In genomic region chr1:181106479-181106878, GRCh38 we compare ENCODE assay signal across 1 cellular context.
TF ChIP-seq lines count a peak whose summit lies in the region.

No MANE protein-coding gene starts in this region.

TF ChIP-seq in GM23338, 12 proteins besides CTCF, POLR2A, EP300 and RAD21 (continued from another document):
- TF ChIP-seq ZNF462 (CRISPR knock-in tag; IDR thresholded peaks at IDR 0.05) = no peak
- no peak for TF ChIP-seq EZH2phosphoT487 (IDR thresholded peaks at IDR 0.05; ENCODE audit: unreplicated experiment)
- no peak for TF ChIP-seq STAT1 (IDR thresholded peaks at IDR 0.05; ENCODE audit: unreplicated experiment)
- no peak for TF ChIP-seq EZH2 (IDR thresholded peaks at IDR 0.05; ENCODE audit: low read depth, unreplicated experiment)
- no peak for TF ChIP-seq ETS1 (IDR thresholded peaks at IDR 0.05)
- no peak for TF ChIP-seq NANOG (IDR thresholded peaks at IDR 0.05; ENCODE audit: borderline replicate concordance)
- TF ChIP-seq REST (IDR thresholded peaks at IDR 0.05; ENCODE audit: unreplicated experiment) = no peak
